In genomic region chr14:89399594-89400068, GRCh38 we compare ENCODE assay signal across 10 cellular contexts. TPM values are rescaled to one million over a fixed set of nuclear protein-coding genes. Genes with fewer than 3 reads are reported as not detected.
DNase-seq lines count a peak whose midpoint lies in the region; ATAC-seq and TF ChIP-seq lines count a peak whose summit lies in the region.
"Had no signal": no experiment of that assay in that cellular context is flagged by ENCODE, and none has a peak within 500 bp of the region (broad histone marks: within the 10 kb centered on the region; RNA-seq: fewer than 3 reads in every experiment).

No MANE protein-coding gene starts in this region.

- no peaks in the 10 kb centered on the region for H3K9me3 ChIP-seq in T-helper 17 cell (ENCODE audit: control insufficient read depth, low read length, poor library complexity, severe bottlenecking)
- H3K9me3 ChIP-seq in right cardiac atrium (ENCODE audit: control insufficient read depth, low read length) = no peaks in the 10 kb centered on the region
- H3K9me3 ChIP-seq in spleen = no peaks in the 10 kb centered on the region

- H3K4me1 Mint-ChIP-seq in T-helper 17 cell = peaks cover 57% of the 10 kb centered on the region

- no peak for TF ChIP-seq POLR2A in spleen (IDR thresholded peaks at IDR 0.05)

- 20% methylated on average over 10 of the region's 10 CpGs for WGBS in right cardiac atrium
- WGBS in spleen, 5 donors = 45 to 65% (median 56%) methylated on average over 10 of the region's 10 CpGs

- no peak overlapping the region for H3K4me3 Mint-ChIP-seq in T-helper 17 cell

- no peaks in the 10 kb centered on the region for H3K36me3 Mint-ChIP-seq in T-helper 17 cell (ENCODE audit: low read depth)

- intact Hi-C loops in right cardiac atrium (cut with DNase I) = loop anchor here in 1 of 4 donors (10.0 kb wide), 1 partner anchor 225 kb away; no protein-coding TSS in a partner anchor
- intact Hi-C loops in spleen (cut with DNase I; ENCODE audit: low total_unique reads) = no loop called here

- H3K4me3 ChIP-seq in right cardiac atrium (ENCODE audit: low read length) (no peak overlapping the region), spleen (no peak overlapping the region)

- no peak for TF ChIP-seq CTCF in spleen (IDR thresholded peaks at IDR 0.05 in 8 of 11, conservative IDR thresholded peaks at IDR 0.05 in 3 of 11)

- H3K27ac Mint-ChIP-seq in T-helper 17 cell = peak overlapping the region; percentile 3

- H3K27me3 Mint-ChIP-seq in T-helper 17 cell = no peaks in the 10 kb centered on the region

- H3K27ac ChIP-seq in right cardiac atrium (ENCODE audit: low read length) (no peak overlapping the region), spleen (peak overlapping the region in 5 of 8 donors; percentile 8 to 40 (median 37))

- H3K27me3 ChIP-seq in right cardiac atrium (ENCODE audit: control insufficient read depth, insufficient read depth) (no peaks in the 10 kb centered on the region), spleen (replicated peaks in 1 of 7) (no peaks in the 10 kb centered on the region)

- H3K4me1 ChIP-seq in right cardiac atrium (ENCODE audit: control insufficient read depth, insufficient read depth, low read length) (peaks cover 13% of the 10 kb centered on the region), spleen (peaks cover 5 to 80% (median 26%) of the 10 kb centered on the region in 6 donors)

- peak; percentile 70 to 71 for DNase-seq in NCI-H187 (lab: John Stamatoyannopoulos, UW)
- DNase-seq in NCI-H187 treated with DMSO at 0.1 percent for 48 hours (lab: John Stamatoyannopoulos, UW) = no peak
- no peak for DNase-seq in T-helper 17 cell
- DNase-seq in right cardiac atrium = peak in 1 of 3 donors; percentile 44
- DNase-seq in spleen = no peak
- DNase-seq in medulla oblongata (ENCODE audit: extremely low spot score) = no peak
- DNase-seq: activated gamma-delta T cell, AML-193 had no signal

- ATAC-seq in T-helper 17 cell (no peak), right cardiac atrium (peak; percentile 55 to 67), HG03095 (IDR thresholded peaks at IDR 0.05; ENCODE audit: unreplicated experiment) (no peak), GM19452 (IDR thresholded peaks at IDR 0.05; ENCODE audit: unreplicated experiment) (no peak)

- H3K36me3 ChIP-seq in spleen = peaks cover 0 to 22% (median 0%) of the 10 kb centered on the region in 6 donors

RNA-seq across cellular contexts. Expression of gene FOXN3, which starts 17.4 kb away (rescaled TPM):
- total RNA-seq in T-helper 17 cell (100 to 1,000 TPM; 116 to 117 TPM), right cardiac atrium (100 to 1,000 TPM; 116 to 146 (median 125) TPM), spleen (100 to 1,000 TPM in 5 of 7 donors, 10 to 100 TPM in 2; 76.4 to 121 (median 105) TPM)
- polyA plus RNA-seq in right cardiac atrium (31.5 TPM), spleen (10 to 100 TPM in 1 of 3 donors, 1 to 10 TPM in 2; 9.2 to 12.7 (median 9.3) TPM)

Comparison
In these comparisons a context has a peak if more than half of its experiments do, and no peak if none do; other contexts are left out.
1. DNase-seq: peak in NCI-H187 (2 of 2); none in NCI-H187 treated with DMSO at 0.1 percent for 48 hours (single experiment), T-helper 17 cell (0 of 3), spleen (single experiment) and medulla oblongata (single experiment).
2. ATAC-seq: peak in right cardiac atrium (2 of 2); none in T-helper 17 cell (single experiment), HG03095 (single experiment) and GM19452 (single experiment).